Comparison of ENCODE assay signal across 19 cellular contexts in the genomic region with DNA sequence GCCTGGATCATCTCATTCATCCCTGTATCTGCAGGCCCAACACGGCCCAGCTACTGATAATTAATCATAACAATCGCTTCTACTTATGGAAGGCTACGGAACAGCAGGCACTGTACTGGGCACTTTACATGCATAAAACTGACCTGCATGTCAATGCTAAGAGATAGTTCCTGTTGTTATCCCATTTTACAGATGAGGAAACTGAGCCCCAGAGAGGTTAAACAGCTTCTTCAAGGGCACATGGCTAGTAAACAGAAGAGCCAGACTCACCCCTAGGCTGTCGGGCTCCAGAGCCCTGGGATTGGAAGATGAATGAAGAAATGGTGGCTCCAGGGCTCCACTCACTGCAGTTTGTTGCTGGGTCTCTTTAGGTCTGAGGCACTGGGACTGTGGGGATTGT. TPM values are rescaled to one million over a fixed set of nuclear protein-coding genes. Genes with fewer than 3 reads are reported as not detected.
DNase-seq lines count a peak whose midpoint lies in the region; ATAC-seq and TF ChIP-seq lines count a peak whose summit lies in the region.
"Had no signal": no experiment of that assay in that cellular context is flagged by ENCODE, and none has a peak within 500 bp of the region (broad histone marks: within the 10 kb centered on the region; RNA-seq: fewer than 3 reads in every experiment).

No MANE protein-coding gene starts in this region.

- no peak for TF ChIP-seq CTCF in activated CD8-positive, alpha-beta T cell treated with anti-CD3 and anti-CD28 coated beads for 36 hours (IDR thresholded peaks at IDR 0.05)

- 94% methylated on average over 4 of the region's 4 CpGs for WGBS in thymus
- WGBS in aorta, 2 donors, result 89 to 94% methylated on average over 4 of the region's 4 CpGs

- intact Hi-C loops in activated CD8-positive, alpha-beta T cell treated with anti-CD3 and anti-CD28 coated beads for 36 hours (cut with micrococcal nuclease), result no loop called here
- intact Hi-C loops in aorta (cut with DNase I), result no loop called here

- H3K9me3 Mint-ChIP-seq in activated naive CD4-positive, alpha-beta T cell treated with anti-CD3 and anti-CD28 coated beads, Interleukin-2, amount 10 ng/mL, durations not matched to agents 7 days and 5 days, result no peaks in the 10 kb centered on the region
- no peaks in the 10 kb centered on the region for H3K9me3 Mint-ChIP-seq in activated CD8-positive, alpha-beta T cell treated with anti-CD3 and anti-CD28 coated beads for 36 hours
- no peaks in the 10 kb centered on the region for H3K9me3 Mint-ChIP-seq in immature natural killer cell
- H3K9me3 Mint-ChIP-seq: HFFc6 had no signal

- H3K4me3 ChIP-seq in thymus (ENCODE audit: low read length) (no peak overlapping the region), aorta (ENCODE audit: low read length in 2 of 2) (no peak overlapping the region)
- H3K4me3 ChIP-seq: dorsolateral prefrontal cortex, left ventricle myocardium inferior, right atrium auricular region, testis had no signal

- ATAC-seq in activated CD8-positive, alpha-beta T cell treated with anti-CD3 and anti-CD28 coated beads for 36 hours, result no peak
- no peak for ATAC-seq in GM18868 (IDR thresholded peaks at IDR 0.05; ENCODE audit: unreplicated experiment)
- ATAC-seq in aorta (ENCODE audit: low FRiP score), result no peak

- H3K36me3 Mint-ChIP-seq in activated naive CD4-positive, alpha-beta T cell treated with anti-CD3 and anti-CD28 coated beads, Interleukin-2, amount 10 ng/mL, durations not matched to agents 7 days and 5 days, result peaks cover 59% of the 10 kb centered on the region
- peaks cover 75% of the 10 kb centered on the region for H3K36me3 Mint-ChIP-seq in activated CD8-positive, alpha-beta T cell treated with anti-CD3 and anti-CD28 coated beads for 36 hours (ENCODE audit: low read depth)
- H3K36me3 Mint-ChIP-seq in immature natural killer cell, result peaks cover 9 to 17% (median 16%) of the 10 kb centered on the region in 3 donors

- no peak for DNase-seq in activated naive CD4-positive, alpha-beta T cell treated with anti-CD3 and anti-CD28 coated beads, Interleukin-2, amount 10 ng/mL, durations not matched to agents 7 days and 5 days
- no peak for DNase-seq in activated naive CD4-positive, alpha-beta T cell treated with Interleukin-2 at 50 U/mL for 16 hours
- DNase-seq in activated CD8-positive, alpha-beta T cell treated with anti-CD3 and anti-CD28 coated beads for 36 hours, result no peak
- no peak for DNase-seq in immature natural killer cell
- no peak for DNase-seq in NCI-H82 (lab: John Stamatoyannopoulos, UW)
- no peak for DNase-seq in aorta
- DNase-seq: dorsolateral prefrontal cortex, GDM1, HFFc6, left ventricle myocardium inferior, NCI-H1694, NCI-H2171 treated with DMSO at 0.1 percent for 48 hours, SHP77, SW 1271, testis had no signal

- H3K9me3 ChIP-seq in thymus (ENCODE audit: control insufficient read depth), result no peaks in the 10 kb centered on the region
- no peaks in the 10 kb centered on the region for H3K9me3 ChIP-seq in aorta (ENCODE audit: control insufficient read depth, low read length)
- H3K9me3 ChIP-seq: left ventricle myocardium inferior, right atrium auricular region, testis had no signal

- H3K27ac ChIP-seq in thymus (ENCODE audit: low read depth) (peak overlapping the region; percentile 37), aorta (ENCODE audit: low read depth in 1 of 2, low read length in 2 of 2) (no peak overlapping the region)
- H3K27ac ChIP-seq: dorsolateral prefrontal cortex, epithelial cell of prostate, left ventricle myocardium inferior, right atrium auricular region, testis had no signal

- no peaks in the 10 kb centered on the region for H3K27me3 Mint-ChIP-seq in activated naive CD4-positive, alpha-beta T cell treated with anti-CD3 and anti-CD28 coated beads, Interleukin-2, amount 10 ng/mL, durations not matched to agents 7 days and 5 days
- no peaks in the 10 kb centered on the region for H3K27me3 Mint-ChIP-seq in activated CD8-positive, alpha-beta T cell treated with anti-CD3 and anti-CD28 coated beads for 36 hours
- H3K27me3 Mint-ChIP-seq in immature natural killer cell (ENCODE audit: low read depth in 3 of 3), result peaks cover 0 to 21% (median 4%) of the 10 kb centered on the region in 3 donors

- POLR2A ChIA-PET in activated CD8-positive, alpha-beta T cell treated with anti-CD3 and anti-CD28 coated beads for 36 hours (lab: Charles Lee), result interaction anchor here (0.7 to 4.8 kb wide), 12 partner anchors 17 to 295 kb away, joined by 3 to 47 read pairs (median 4); no protein-coding TSS in a partner anchor

- H3K36me3 ChIP-seq in thymus (ENCODE audit: control insufficient read depth, insufficient read depth), result no peaks in the 10 kb centered on the region
- no peaks in the 10 kb centered on the region for H3K36me3 ChIP-seq in aorta (ENCODE audit: control insufficient read depth in 1 of 2, insufficient read depth in 2 of 2, low read length in 1 of 2)

- no peaks in the 10 kb centered on the region for H3K4me1 ChIP-seq in thymus (ENCODE audit: control insufficient read depth, insufficient read depth, low read length)
- H3K4me1 ChIP-seq in aorta (ENCODE audit: control insufficient read depth in 1 of 2, insufficient read depth in 2 of 2, low read length in 2 of 2), result no peaks in the 10 kb centered on the region
- H3K4me1 ChIP-seq: left ventricle myocardium inferior, right atrium auricular region, testis had no signal

- H3K27ac Mint-ChIP-seq in activated naive CD4-positive, alpha-beta T cell treated with anti-CD3 and anti-CD28 coated beads, Interleukin-2, amount 10 ng/mL, durations not matched to agents 7 days and 5 days, result peak overlapping the region; percentile 80
- peak overlapping the region; percentile 87 for H3K27ac Mint-ChIP-seq in activated CD8-positive, alpha-beta T cell treated with anti-CD3 and anti-CD28 coated beads for 36 hours
- H3K27ac Mint-ChIP-seq in immature natural killer cell, result peak overlapping the region; percentile 89 to 98 (median 92)
- H3K27ac Mint-ChIP-seq: HFFc6 had no signal

- peaks cover 41% of the 10 kb centered on the region for H3K4me1 Mint-ChIP-seq in activated naive CD4-positive, alpha-beta T cell treated with anti-CD3 and anti-CD28 coated beads, Interleukin-2, amount 10 ng/mL, durations not matched to agents 7 days and 5 days
- peaks cover 80% of the 10 kb centered on the region for H3K4me1 Mint-ChIP-seq in activated CD8-positive, alpha-beta T cell treated with anti-CD3 and anti-CD28 coated beads for 36 hours (ENCODE audit: low read depth)
- peaks cover 62 to 63% of the 10 kb centered on the region in 2 donors for H3K4me1 Mint-ChIP-seq in immature natural killer cell

- CTCF ChIA-PET in activated naive CD4-positive, alpha-beta T cell treated with anti-CD3 and anti-CD28 coated beads, Interleukin-2, amount 10 ng/mL, durations not matched to agents 7 days and 5 days (lab: Charles Lee), result interaction anchor here (14.1 kb wide), 1 partner anchor 78 kb away, joined by 252 read pairs; no protein-coding TSS in a partner anchor
- CTCF ChIA-PET in activated CD8-positive, alpha-beta T cell treated with anti-CD3 and anti-CD28 coated beads for 36 hours (lab: Charles Lee), result interaction anchor here (1.1 to 13.5 kb wide), 6 partner anchors 16 to 80 kb away, joined by 3 to 395 read pairs (median 3); no protein-coding TSS in a partner anchor

- H3K4me3 Mint-ChIP-seq in activated naive CD4-positive, alpha-beta T cell treated with anti-CD3 and anti-CD28 coated beads, Interleukin-2, amount 10 ng/mL, durations not matched to agents 7 days and 5 days, result no peak overlapping the region
- peak overlapping the region; percentile 1 for H3K4me3 Mint-ChIP-seq in activated CD8-positive, alpha-beta T cell treated with anti-CD3 and anti-CD28 coated beads for 36 hours
- H3K4me3 Mint-ChIP-seq in immature natural killer cell, result peak overlapping the region; percentile 48 to 67 (median 53)
- H3K4me3 Mint-ChIP-seq: HFFc6 had no signal

- no peaks in the 10 kb centered on the region for H3K27me3 ChIP-seq in thymus (ENCODE audit: control insufficient read depth, insufficient read depth)
- H3K27me3 ChIP-seq in aorta (ENCODE audit: control insufficient read depth in 1 of 2, insufficient read depth in 2 of 2, low read length in 1 of 2), result no peaks in the 10 kb centered on the region
- H3K27me3 ChIP-seq: right atrium auricular region, testis had no signal

RNA-seq across cellular contexts. Expression of a gene that starts 27.3 kb away (rescaled TPM):
- 10 to 100 TPM; 28.1 to 30.7 TPM for total RNA-seq in activated CD8-positive, alpha-beta T cell treated with anti-CD3 and anti-CD28 coated beads for 36 hours
- polyA plus RNA-seq in immature natural killer cell (1 to 10 TPM; 4.2 to 9.9 (median 6.6) TPM), thymus (21.7 TPM), aorta (10 to 100 TPM; 15.8 to 23.6 TPM)
- 100 to 1,000 TPM in 1 of 2 donors, 10 to 100 TPM in 1; 94.2 to 134 TPM for total RNA-seq in aorta

RNA-seq across cellular contexts. Expression of a gene that starts 35.8 kb away (rescaled TPM):
- total RNA-seq in activated CD8-positive, alpha-beta T cell treated with anti-CD3 and anti-CD28 coated beads for 36 hours, result 100 to 1,000 TPM; 173 to 191 TPM
- 100 to 1,000 TPM; 162 to 269 (median 165) TPM for polyA plus RNA-seq in immature natural killer cell
- polyA plus RNA-seq in thymus, result 35.4 TPM
- total RNA-seq in aorta, result 10 to 100 TPM; 42.1 to 98.5 TPM
- polyA plus RNA-seq in aorta, result 10 to 100 TPM in 1 of 2 donors, 1 to 10 TPM in 1; 5.0 to 12.8 TPM
